Comparison of ENCODE assay signal across 20 cellular contexts in genomic region chr11:9992306-9992705, GRCh38.
DNase-seq lines count a peak whose midpoint lies in the region; ATAC-seq, FAIRE-seq and TF ChIP-seq lines count a peak whose summit lies in the region.
"Had no signal": no experiment of that assay in that cellular context is flagged by ENCODE, and none has a peak within 500 bp of the region (broad histone marks: within the 10 kb centered on the region; RNA-seq: fewer than 3 reads in every experiment).

No MANE protein-coding gene starts in this region.

- H3K9me1 ChIP-seq in IMR-90 (ENCODE audit: insufficient read depth, low read length): no peaks in the 10 kb centered on the region

- H3K4me3 ChIP-seq in IMR-90 (ENCODE audit: insufficient read depth, low read depth, low read length): no peak overlapping the region
- H3K4me3 ChIP-seq in astrocyte (ENCODE audit: insufficient read depth, low read depth, low read length): no peak overlapping the region
- H3K4me3 ChIP-seq in mesenchymal stem cell (ENCODE audit: insufficient read depth in 1 of 2, low read depth in 1 of 2, low read length in 2 of 2): no peak overlapping the region

- H2BK15ac ChIP-seq in IMR-90 (ENCODE audit: low read depth, low read length): no peak overlapping the region
- no peak overlapping the region for H2BK15ac ChIP-seq in mesenchymal stem cell (ENCODE audit: low read depth, poor library complexity, severe bottlenecking)

- no peak for TF ChIP-seq CTCF in IMR-90 (conservative IDR thresholded peaks at IDR 0.05; ENCODE audit: low read depth, low read length)
- TF ChIP-seq CTCF in astrocyte (IDR thresholded peaks at IDR 0.05; ENCODE audit: insufficient read depth, low read depth, low read length): no peak

- no peak overlapping the region for H2BK12ac ChIP-seq in mesenchymal stem cell (ENCODE audit: low read length in 2 of 2)

- H4K20me1 ChIP-seq in IMR-90 (ENCODE audit: insufficient read depth, low read length): no peaks in the 10 kb centered on the region
- H4K20me1 ChIP-seq in astrocyte (ENCODE audit: insufficient read depth, low read length): no peaks in the 10 kb centered on the region

- no TSS peak for BruUV-seq in IMR-90 (replicated peaks; lab: Mats Ljungman, UMichigan)

- H3K14ac ChIP-seq in IMR-90 (replicated peaks; ENCODE audit: low read depth, low read length) (no peak overlapping the region), mesenchymal stem cell (ENCODE audit: low read length in 2 of 2) (no peak overlapping the region)

- no peak overlapping the region for H2BK20ac ChIP-seq in IMR-90 (ENCODE audit: low read depth, low read length)

- H4K91ac ChIP-seq in IMR-90 (ENCODE audit: insufficient read depth, low read depth, low read length) (no peak overlapping the region), mesenchymal stem cell (ENCODE audit: low read length) (no peak overlapping the region)

- no peak for TF ChIP-seq RAD21 in IMR-90 (IDR thresholded peaks at IDR 0.05; ENCODE audit: low read length)

- H3K27me3 ChIP-seq in IMR-90 (ENCODE audit: control insufficient read depth, insufficient read depth, low read length): no peaks in the 10 kb centered on the region
- H3K27me3 ChIP-seq in astrocyte (ENCODE audit: insufficient read depth, low read length): no peaks in the 10 kb centered on the region
- no peaks in the 10 kb centered on the region for H3K27me3 ChIP-seq in mesenchymal stem cell (ENCODE audit: control insufficient read depth in 1 of 2, insufficient read depth in 1 of 2, low read length in 2 of 2)

- DNase-seq in IMR-90 (peak; percentile 27), astrocyte (ENCODE audit: low read depth) (peak; percentile 42), glomerular visceral epithelial cell (ENCODE audit: extremely low spot score) (peak; percentile 28), HTR-8/SVneo (ENCODE audit: insufficient read length, low spot score) (no peak), GF-D8 (lab: John Stamatoyannopoulos, UW) (no peak), mesenchymal stem cell (no peak)
- DNase-seq: ACHN; AML-193; Caco-2; CD4-positive, alpha-beta T cell; DMS79; H9; KG1 had no signal

- H3K18ac ChIP-seq in IMR-90 (ENCODE audit: low read depth, low read length) (no peak overlapping the region), mesenchymal stem cell (ENCODE audit: low read depth in 1 of 2, low read length in 2 of 2) (no peak overlapping the region)

- no peak for ATAC-seq in IMR-90 (ENCODE audit: low read depth)
- no peak for ATAC-seq in GM21737 (IDR thresholded peaks at IDR 0.05; ENCODE audit: unreplicated experiment)
- ATAC-seq: HepG2 had no signal

- H3K4ac ChIP-seq in IMR-90 (ENCODE audit: low read depth, low read length): no peak overlapping the region
- no peak overlapping the region for H3K4ac ChIP-seq in mesenchymal stem cell (ENCODE audit: low read depth in 1 of 2, low read length in 2 of 2)

- no peak for FAIRE-seq in astrocyte (lab: Jason Lieb, UNC)
- FAIRE-seq in HTR-8/SVneo (lab: Jason Lieb, UNC): no peak
- FAIRE-seq: D721Med, GM12892, GM18507, H1, HepG2 had no signal

- no peak overlapping the region for H3K56ac ChIP-seq in IMR-90 (ENCODE audit: extremely low read depth, insufficient read depth, low read length)

- no peak overlapping the region for H3K4me3 Mint-ChIP-seq in astrocyte (ENCODE audit: unreplicated experiment)
- H3K4me3 Mint-ChIP-seq: CD4-positive, alpha-beta T cell; H9 had no signal

- H2AFZ ChIP-seq in IMR-90 (replicated peaks; ENCODE audit: low read length, poor library complexity) (no peak overlapping the region), astrocyte (ENCODE audit: low read depth, low read length) (no peak overlapping the region), mesenchymal stem cell (ENCODE audit: low read depth, low read length) (no peak overlapping the region)

- no peak overlapping the region for H2AK5ac ChIP-seq in IMR-90 (ENCODE audit: low read depth, low read length)
- H2AK5ac ChIP-seq in mesenchymal stem cell (ENCODE audit: low read length, severe bottlenecking): no peak overlapping the region

- no peak overlapping the region for H3K9ac ChIP-seq in IMR-90 (ENCODE audit: low read depth, low read length)
- no peak overlapping the region for H3K9ac ChIP-seq in astrocyte (ENCODE audit: low read length)
- no peak overlapping the region for H3K9ac ChIP-seq in mesenchymal stem cell (ENCODE audit: low read length)

- dilution Hi-C loops in IMR-90 (cut with HindIII; ENCODE audit: low sequenced_read_pairs, unreplicated experiment): no loop called here

- H3K27ac ChIP-seq in IMR-90 (ENCODE audit: insufficient read depth, low read length) (no peak overlapping the region), astrocyte (ENCODE audit: low read depth, low read length) (no peak overlapping the region), mesenchymal stem cell (ENCODE audit: low read length, poor library complexity, severe bottlenecking) (no peak overlapping the region)
- H3K27ac ChIP-seq: C4-2B had no signal

- H3K36me3 Mint-ChIP-seq in astrocyte (ENCODE audit: low read depth, unreplicated experiment): peaks cover 16% of the 10 kb centered on the region

- CTCF ChIA-PET in IMR-90 (lab: Yijun Ruan, JAX): no interaction called here

- no peak overlapping the region for H4K5ac ChIP-seq in IMR-90 (ENCODE audit: low read depth, low read length)

- H2AK9ac ChIP-seq in IMR-90 (replicated peaks; ENCODE audit: low read depth, low read length, poor library complexity): no peak overlapping the region

- H4K8ac ChIP-seq in IMR-90 (ENCODE audit: low read depth in 2 of 2, low read length in 2 of 2) (no peak overlapping the region), mesenchymal stem cell (ENCODE audit: low read length) (no peak overlapping the region)

- H2BK5ac ChIP-seq in IMR-90 (ENCODE audit: low read depth, low read length, poor library complexity, severe bottlenecking) (no peak overlapping the region), mesenchymal stem cell (ENCODE audit: low read depth, low read length, poor library complexity, severe bottlenecking) (no peak overlapping the region)

- POLR2A ChIA-PET in IMR-90 (lab: Charles Lee; ENCODE audit: unreplicated experiment): no interaction called here

- H3K4me1 Mint-ChIP-seq in astrocyte (ENCODE audit: low read depth, unreplicated experiment): peaks cover 14% of the 10 kb centered on the region
- H3K4me1 Mint-ChIP-seq: H9 had no signal

- H3K79me1 ChIP-seq in IMR-90 (ENCODE audit: low read depth in 1 of 2, low read length in 2 of 2) (peaks cover 0 to 6% of the 10 kb centered on the region in 2 experiments; a peak in 3 of 4 replicates), mesenchymal stem cell (replicated peaks; ENCODE audit: low read length, poor library complexity, severe bottlenecking) (peaks cover 3% of the 10 kb centered on the region)

- H3K23ac ChIP-seq in IMR-90 (ENCODE audit: low read depth, low read length) (no peak overlapping the region), mesenchymal stem cell (ENCODE audit: low read length in 2 of 2) (no peak overlapping the region)

- no peak overlapping the region for H2BK120ac ChIP-seq in IMR-90 (ENCODE audit: low read depth, low read length)
- H2BK120ac ChIP-seq in mesenchymal stem cell (ENCODE audit: low read depth, low read length): no peak overlapping the region

- intact Hi-C loops in IMR-90 (cut with micrococcal nuclease): loop anchor here (5.0 kb wide), 1 partner anchor 85 kb away; no protein-coding TSS in a partner anchor

- WGBS in IMR-90 (ENCODE audit: extremely low coverage in 2 of 2, insufficient read length in 1 of 2), 2 experiments: no CpG with 5 or more reads among the region's 3 CpGs
- no CpG with 5 or more reads among the region's 3 CpGs for WGBS in mesenchymal stem cell

- H3K9me3 ChIP-seq in IMR-90 (ENCODE audit: control insufficient read depth, insufficient read depth, low read length) (no peaks in the 10 kb centered on the region), astrocyte (ENCODE audit: insufficient read depth, low read depth, low read length) (no peaks in the 10 kb centered on the region), mesenchymal stem cell (ENCODE audit: control insufficient read depth, low read length) (peaks cover under 1% of the 10 kb centered on the region)
- H3K9me3 ChIP-seq: Caco-2 had no signal

- H3K79me2 ChIP-seq in astrocyte (ENCODE audit: insufficient read depth, low read length): no peaks in the 10 kb centered on the region

- H3K4me2 ChIP-seq in IMR-90 (ENCODE audit: low read depth, low read length) (no peak overlapping the region), astrocyte (ENCODE audit: low read length) (no peak overlapping the region), mesenchymal stem cell (ENCODE audit: low read length, poor library complexity, severe bottlenecking) (no peak overlapping the region)

- no peaks in the 10 kb centered on the region for H3K27me3 Mint-ChIP-seq in astrocyte (ENCODE audit: low read depth, unreplicated experiment)
- H3K27me3 Mint-ChIP-seq: CD4-positive, alpha-beta T cell had no signal

- H3K27ac Mint-ChIP-seq in astrocyte (ENCODE audit: unreplicated experiment): peak overlapping the region; percentile 50
- H3K27ac Mint-ChIP-seq: CD4-positive, alpha-beta T cell; H9 had no signal

- no peaks in the 10 kb centered on the region for H3K9me3 Mint-ChIP-seq in astrocyte (ENCODE audit: unreplicated experiment)
- H3K9me3 Mint-ChIP-seq: CD4-positive, alpha-beta T cell; H9 had no signal

- H3K4me1 ChIP-seq in IMR-90 (ENCODE audit: control insufficient read depth, insufficient read depth, low read length): peaks cover 2% of the 10 kb centered on the region
- no peaks in the 10 kb centered on the region for H3K4me1 ChIP-seq in astrocyte (ENCODE audit: insufficient read depth, low read length)
- no peaks in the 10 kb centered on the region for H3K4me1 ChIP-seq in mesenchymal stem cell (ENCODE audit: control insufficient read depth, insufficient read depth, low read depth, low read length)
- H3K4me1 ChIP-seq: Caco-2 had no signal

- no peak for TF ChIP-seq POLR2A in IMR-90 (IDR thresholded peaks at IDR 0.05; ENCODE audit: low read depth, low read length)

- H3K36me3 ChIP-seq in IMR-90 (ENCODE audit: control insufficient read depth, insufficient read depth, low read length) (peaks cover 3% of the 10 kb centered on the region; the same call in 1 of the 2 replicates), astrocyte (ENCODE audit: insufficient read depth, low read length) (no peaks in the 10 kb centered on the region), mesenchymal stem cell (ENCODE audit: control insufficient read depth in 1 of 2, insufficient read depth in 2 of 2, low read depth in 1 of 2, low read length in 2 of 2) (peaks cover 0 to 46% of the 10 kb centered on the region in 2 experiments)

- in situ Hi-C loops in IMR-90 (cut with MboI; ENCODE audit: low sequenced_read_pairs): loop anchor here (25.0 kb wide), 1 partner anchor 745 kb away; no protein-coding TSS in a partner anchor

TF ChIP-seq in IMR-90, 13 proteins besides CTCF, POLR2A, EP300 and RAD21 (continues in another document):
- TF ChIP-seq MXI1 (IDR thresholded peaks at IDR 0.05; ENCODE audit: borderline replicate concordance, low read depth, low read length) (no peak), MAZ (IDR thresholded peaks at IDR 0.05; ENCODE audit: borderline replicate concordance, low read depth, low read length) (no peak)

Comparison
In these comparisons a context has a peak if more than half of its experiments do, and no peak if none do; other contexts are left out.
1. DNase-seq: peak in IMR-90 (single experiment), astrocyte (single experiment) and glomerular visceral epithelial cell (single experiment); none in HTR-8/SVneo (single experiment), GF-D8 (single experiment) and mesenchymal stem cell (single experiment).